ENCODE assay signal across 9 cellular contexts in the genomic region with DNA sequence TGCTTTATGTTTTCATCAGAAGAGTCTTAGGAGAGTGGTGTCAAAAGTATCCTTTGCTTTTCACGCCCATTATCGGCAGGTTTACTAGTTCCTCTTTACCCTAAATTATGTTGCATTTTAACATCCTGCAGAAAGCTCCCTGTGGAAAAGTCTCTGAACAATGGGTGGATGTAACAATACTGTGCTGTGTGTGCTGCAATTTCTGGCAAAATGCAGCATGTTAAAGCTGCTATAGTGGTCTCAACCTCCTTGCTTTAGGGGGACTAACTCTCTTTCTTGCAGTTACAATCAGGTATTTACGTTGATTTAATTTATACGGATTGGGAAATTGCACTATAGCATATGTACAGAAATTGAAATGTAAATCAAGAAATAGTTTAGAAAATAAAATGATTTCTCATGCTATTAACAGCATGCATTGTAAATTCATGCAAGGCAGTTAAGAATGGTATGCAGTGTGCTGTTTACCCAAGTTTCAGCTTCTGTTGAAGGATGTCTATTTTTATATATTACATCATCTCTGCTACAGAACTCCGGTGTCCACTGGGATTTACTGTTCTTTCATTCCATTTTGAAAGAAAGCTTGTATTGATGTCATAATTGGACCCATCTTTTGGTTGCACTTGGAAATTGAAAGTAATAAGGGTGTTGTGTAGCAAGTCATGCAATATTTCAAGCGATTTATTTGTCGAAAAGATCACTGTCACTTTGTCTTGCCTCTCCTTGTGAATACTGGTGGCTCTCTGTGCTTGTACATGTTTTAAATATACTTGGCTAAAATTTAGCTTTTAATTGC.
DNase-seq lines count a peak whose midpoint lies in the region; ATAC-seq and TF ChIP-seq lines count a peak whose summit lies in the region.
"Had no signal": no experiment of that assay in that cellular context is flagged by ENCODE, and none has a peak within 500 bp of the region (broad histone marks: within the 10 kb centered on the region; RNA-seq: fewer than 3 reads in every experiment).

No MANE protein-coding gene starts in this region.

- no peak for TF ChIP-seq POLR2A in transverse colon (IDR thresholded peaks at IDR 0.05)

- peak overlapping the region; percentile 65 for H3K9ac ChIP-seq in adipocyte (ENCODE audit: low read length)

- H3K4me3 ChIP-seq in adipocyte (ENCODE audit: low read length), result peak overlapping the region; percentile 79
- no peak overlapping the region for H3K4me3 ChIP-seq in hepatocyte
- H3K4me3 ChIP-seq in transverse colon, result no peak overlapping the region

- no peaks in the 10 kb centered on the region for H4K20me1 ChIP-seq in hepatocyte (ENCODE audit: insufficient read depth, poor library complexity, severe bottlenecking)

- H3K9me2 ChIP-seq in hepatocyte (replicated peaks; ENCODE audit: insufficient read depth), result no peaks in the 10 kb centered on the region

- DNase-seq in NCI-H1417 (lab: John Stamatoyannopoulos, UW) (peak; percentile 7 to 66 (median 39)), NCI-H1417 treated with DMSO at 0.1 percent for 48 hours (lab: John Stamatoyannopoulos, UW) (no peak), adipocyte (ENCODE audit: low read depth) (peak; percentile 93), hepatocyte (ENCODE audit: low spot score) (peak; percentile 54), transverse colon (no peak), ACHN (no peak)
- DNase-seq: upper lobe of left lung had no signal

- no peak overlapping the region for H2AFZ ChIP-seq in hepatocyte

- 72% methylated on average over 7 of the region's 7 CpGs for WGBS in hepatocyte (ENCODE audit: low lambda C conversion rate, missing lambda C conversion rate)
- WGBS in transverse colon (ENCODE audit: low coverage in 1 of 2), 2 donors, result 68 to 79% methylated on average over 7 of the region's 7 CpGs

- in situ Hi-C loops in transverse colon (cut with MboI; ENCODE audit: low pct_ligation_motif_present in 1 of 4, low pct_unique_long_range_greater_than_20kb in 1 of 4, low sequenced_read_pairs in 3 of 4), result no loop called here
- in situ Hi-C loops in ACHN (cut with HindIII; ENCODE audit: low pct_ligation_motif_present, low pct_unique_long_range_greater_than_20kb, low sequenced_read_pairs), result no loop called here

- no peaks in the 10 kb centered on the region for H3K36me3 ChIP-seq in adipocyte (ENCODE audit: control insufficient read depth, insufficient read depth, low read length, severe bottlenecking)
- H3K36me3 ChIP-seq in hepatocyte (replicated peaks; ENCODE audit: insufficient read depth, low read depth), result no peaks in the 10 kb centered on the region
- peaks cover 0 to 8% (median 0%) of the 10 kb centered on the region in 4 donors for H3K36me3 ChIP-seq in transverse colon

- TF ChIP-seq CTCF in hepatocyte (IDR thresholded peaks at IDR 0.05; ENCODE audit: poor library complexity) (no peak), transverse colon (IDR thresholded peaks at IDR 0.05) (no peak)

- H3K9me3 ChIP-seq in adipocyte (ENCODE audit: control insufficient read depth, low read length) (no peaks in the 10 kb centered on the region), hepatocyte (ENCODE audit: low read depth) (no peaks in the 10 kb centered on the region), transverse colon (no peaks in the 10 kb centered on the region)

- H3K79me2 ChIP-seq in hepatocyte, result peaks cover 6% of the 10 kb centered on the region

- no peak for ATAC-seq in GM21576 (IDR thresholded peaks at IDR 0.05; ENCODE audit: unreplicated experiment)
- ATAC-seq in GM21619 (IDR thresholded peaks at IDR 0.05; ENCODE audit: unreplicated experiment), result no peak

- H3K4me2 ChIP-seq in hepatocyte, result peak overlapping the region; percentile 68

- TF ChIP-seq EP300 in transverse colon (IDR thresholded peaks at IDR 0.05; ENCODE audit: low read depth), result no peak

- H3K27me3 ChIP-seq in adipocyte (replicated peaks; ENCODE audit: control insufficient read depth, insufficient read depth, low read length), result no peaks in the 10 kb centered on the region
- no peaks in the 10 kb centered on the region for H3K27me3 ChIP-seq in hepatocyte
- H3K27me3 ChIP-seq in transverse colon, result no peaks in the 10 kb centered on the region
- H3K27me3 ChIP-seq: upper lobe of left lung had no signal

- peak overlapping the region; percentile 76 for H3K27ac ChIP-seq in hepatocyte
- peak overlapping the region in 3 of 4 donors; percentile 21 to 44 (median 32) for H3K27ac ChIP-seq in transverse colon

- intact Hi-C loops in transverse colon (cut with DNase I; ENCODE audit: low total_unique reads), result no loop called here

- H3K4me1 ChIP-seq in adipocyte (ENCODE audit: control insufficient read depth, insufficient read depth, low read length), result peaks cover 32% of the 10 kb centered on the region
- peaks cover 5% of the 10 kb centered on the region for H3K4me1 ChIP-seq in hepatocyte (ENCODE audit: insufficient read depth)
- peaks cover 0 to 8% (median 6%) of the 10 kb centered on the region in 4 donors for H3K4me1 ChIP-seq in transverse colon

Comparison
In these comparisons a context has a peak if more than half of its experiments do, and no peak if none do; other contexts are left out.
1. DNase-seq: peak in NCI-H1417 (3 of 3), adipocyte (single experiment) and hepatocyte (single experiment); none in NCI-H1417 treated with DMSO at 0.1 percent for 48 hours (single experiment), transverse colon (single experiment) and ACHN (single experiment).